In the genomic region with DNA sequence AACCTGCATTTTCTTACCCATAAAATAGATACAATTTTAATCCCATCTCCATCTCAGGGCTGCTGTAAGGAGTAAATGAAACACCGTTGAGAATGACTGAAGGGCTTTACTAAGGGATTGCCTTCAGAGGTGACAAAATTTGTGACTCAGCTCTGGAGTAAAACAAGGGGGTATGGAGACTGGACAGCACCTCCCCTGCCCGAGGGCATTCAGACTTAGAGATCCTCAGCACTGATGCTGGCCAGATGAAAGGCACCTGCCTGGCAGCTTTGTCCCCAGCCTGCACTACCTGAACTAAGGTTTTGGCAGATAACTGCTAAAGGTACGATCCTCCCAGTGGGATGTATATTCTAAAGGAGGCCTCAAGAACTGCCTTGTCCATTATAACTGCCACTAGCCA, we compare ENCODE assay signal across 32 cellular contexts.
"Had no signal": no experiment of that assay in that cellular context is flagged by ENCODE, and none has a peak within 500 bp of the region (broad histone marks: within the 10 kb centered on the region; RNA-seq: fewer than 3 reads in every experiment).

No MANE protein-coding gene starts in this region.

- DNase-seq: activated CD4-positive, alpha-beta T cell treated with anti-CD3 and anti-CD28 coated beads for 1 hour; activated CD4-positive, alpha-beta T cell treated with anti-CD3 and anti-CD28 coated beads for 4 hours; activated CD4-positive, alpha-beta T cell treated with anti-CD3 and anti-CD28 coated beads, Interleukin-2, amount 50 U/mL, for 1 hour; activated CD4-positive, alpha-beta T cell treated with anti-CD3 and anti-CD28 coated beads, Interleukin-2, amount 50 U/mL, for 48 hours; activated CD8-positive, alpha-beta memory T cell treated with anti-CD3 and anti-CD28 coated beads for 24 hours; activated CD8-positive, alpha-beta T cell treated with anti-CD3 and anti-CD28 coated beads for 36 hours; activated effector memory CD4-positive, alpha-beta T cell treated with Interleukin-2 at 50 U/mL for 16 hours; activated gamma-delta T cell treated with Interleukin-2 at 50 U/mL for 16 hours; activated naive CD4-positive, alpha-beta T cell treated with Interleukin-2 at 50 U/mL for 16 hours; activated naive CD8-positive, alpha-beta T cell treated with anti-CD3 and anti-CD28 coated beads for 36 hours; activated naive CD8-positive, alpha-beta T cell treated with anti-CD3 and anti-CD28 coated beads, Interleukin-2, amount 50 U/mL, for 24 hours; activated T-cell treated with anti-CD3 and anti-CD28 coated beads, Interleukin-2, amount 50 U/mL, for 4 hours; adrenal gland; amygdala; aorta; body of pancreas; caudate nucleus; cortex of kidney; dermis blood vessel endothelial cell; effector CD4-positive, alpha-beta T cell; effector memory CD8-positive, alpha-beta T cell; erythroblast; foreskin keratinocyte; gastrocnemius medialis; glutamatergic neuron; heart left ventricle; T-helper 2 cell had no signal

- H3K27ac ChIP-seq: adrenal gland, body of pancreas, esophagus muscularis mucosa, foreskin keratinocyte, gastrocnemius medialis, heart left ventricle, VCaP had no signal

- H3K36me3 ChIP-seq: adrenal gland, esophagus muscularis mucosa, gastrocnemius medialis, heart left ventricle had no signal

- H3K27ac Mint-ChIP-seq: activated CD8-positive, alpha-beta T cell treated with anti-CD3 and anti-CD28 coated beads for 36 hours; activated naive CD4-positive, alpha-beta T cell treated with anti-CD3 and anti-CD28 coated beads, Interleukin-2, amount 50 U/mL, for 24 hours; activated naive CD8-positive, alpha-beta T cell treated with anti-CD3 and anti-CD28 coated beads for 36 hours; activated naive CD8-positive, alpha-beta T cell treated with anti-CD3 and anti-CD28 coated beads, Interleukin-2, amount 50 U/mL, for 24 hours; activated T-helper 17 cell treated with anti-CD3 and anti-CD28 coated beads, Interleukin-2, amount 50 U/mL, for 72 hours; effector memory CD8-positive, alpha-beta T cell; WTC11 had no signal

- H3K9me3 Mint-ChIP-seq: activated CD8-positive, alpha-beta T cell treated with anti-CD3 and anti-CD28 coated beads for 36 hours; activated naive CD4-positive, alpha-beta T cell treated with anti-CD3 and anti-CD28 coated beads, Interleukin-2, amount 50 U/mL, for 24 hours; activated naive CD8-positive, alpha-beta T cell treated with anti-CD3 and anti-CD28 coated beads for 36 hours; activated naive CD8-positive, alpha-beta T cell treated with anti-CD3 and anti-CD28 coated beads, Interleukin-2, amount 50 U/mL, for 24 hours; activated T-cell treated with anti-CD3 and anti-CD28 coated beads, Interleukin-2, amount 50 U/mL, for 4 hours; activated T-helper 17 cell treated with anti-CD3 and anti-CD28 coated beads, Interleukin-2, amount 50 U/mL, for 72 hours; effector memory CD8-positive, alpha-beta T cell; WTC11 had no signal

- H3K4me1 ChIP-seq: adrenal gland, body of pancreas, gastrocnemius medialis, heart left ventricle had no signal

- H3K4me3 Mint-ChIP-seq: activated CD8-positive, alpha-beta T cell treated with anti-CD3 and anti-CD28 coated beads for 36 hours; activated naive CD4-positive, alpha-beta T cell treated with anti-CD3 and anti-CD28 coated beads, Interleukin-2, amount 50 U/mL, for 24 hours; activated naive CD8-positive, alpha-beta T cell treated with anti-CD3 and anti-CD28 coated beads for 36 hours; activated naive CD8-positive, alpha-beta T cell treated with anti-CD3 and anti-CD28 coated beads, Interleukin-2, amount 50 U/mL, for 24 hours; activated T-cell treated with anti-CD3 and anti-CD28 coated beads, Interleukin-2, amount 50 U/mL, for 4 hours; activated T-helper 17 cell treated with anti-CD3 and anti-CD28 coated beads, Interleukin-2, amount 50 U/mL, for 72 hours; effector memory CD8-positive, alpha-beta T cell; WTC11 had no signal

- H3K4me3 ChIP-seq: adrenal gland, body of pancreas, esophagus muscularis mucosa, gastrocnemius medialis, heart left ventricle had no signal

- H3K27me3 ChIP-seq: adrenal gland, body of pancreas, esophagus muscularis mucosa, foreskin keratinocyte, gastrocnemius medialis, heart left ventricle had no signal

- H3K36me3 Mint-ChIP-seq: activated naive CD4-positive, alpha-beta T cell treated with anti-CD3 and anti-CD28 coated beads, Interleukin-2, amount 50 U/mL, for 24 hours; activated naive CD8-positive, alpha-beta T cell treated with anti-CD3 and anti-CD28 coated beads for 36 hours; WTC11 had no signal

- H3K27me3 Mint-ChIP-seq: activated CD8-positive, alpha-beta T cell treated with anti-CD3 and anti-CD28 coated beads for 36 hours; activated naive CD4-positive, alpha-beta T cell treated with anti-CD3 and anti-CD28 coated beads, Interleukin-2, amount 50 U/mL, for 24 hours; activated naive CD8-positive, alpha-beta T cell treated with anti-CD3 and anti-CD28 coated beads for 36 hours; activated naive CD8-positive, alpha-beta T cell treated with anti-CD3 and anti-CD28 coated beads, Interleukin-2, amount 50 U/mL, for 24 hours; activated T-helper 17 cell treated with anti-CD3 and anti-CD28 coated beads, Interleukin-2, amount 50 U/mL, for 72 hours had no signal

- H3K9me3 ChIP-seq: adrenal gland, body of pancreas, esophagus muscularis mucosa, gastrocnemius medialis, heart left ventricle had no signal

- H3K4me1 Mint-ChIP-seq: activated naive CD4-positive, alpha-beta T cell treated with anti-CD3 and anti-CD28 coated beads, Interleukin-2, amount 50 U/mL, for 24 hours; activated naive CD8-positive, alpha-beta T cell treated with anti-CD3 and anti-CD28 coated beads, Interleukin-2, amount 50 U/mL, for 24 hours; activated T-helper 17 cell treated with anti-CD3 and anti-CD28 coated beads, Interleukin-2, amount 50 U/mL, for 72 hours had no signal
